Comparison of ENCODE assay signal across 31 cellular contexts in the genomic region with DNA sequence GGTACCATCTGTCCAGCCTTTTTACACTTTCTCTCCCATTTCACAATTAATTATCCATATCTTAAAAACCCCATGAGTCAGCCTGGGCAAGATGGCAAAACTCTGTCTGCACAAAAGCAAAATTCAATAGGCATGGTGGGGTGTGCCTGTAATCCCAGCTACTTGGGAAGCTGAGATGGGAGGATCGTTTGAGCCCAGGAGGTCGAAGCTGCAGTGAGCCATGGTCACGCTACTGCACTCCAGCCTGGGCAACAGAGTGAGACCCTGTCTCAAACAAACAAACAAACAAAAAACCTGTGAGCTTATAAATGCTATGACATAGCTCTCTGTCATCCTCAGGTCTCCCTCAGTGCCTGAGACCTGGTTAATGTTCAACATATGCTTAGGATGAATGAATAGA.
"Had no signal": no experiment of that assay in that cellular context is flagged by ENCODE, and none has a peak within 500 bp of the region (broad histone marks: within the 10 kb centered on the region; RNA-seq: fewer than 3 reads in every experiment).

No MANE protein-coding gene starts in this region.

- H3K9me3 Mint-ChIP-seq: activated naive CD4-positive, alpha-beta T cell treated with anti-CD3 and anti-CD28 coated beads, Interleukin-2, amount 50 U/mL, for 24 hours; activated naive CD8-positive, alpha-beta T cell treated with anti-CD3 and anti-CD28 coated beads, Interleukin-2, amount 50 U/mL, for 24 hours; activated T-cell treated with anti-CD3 and anti-CD28 coated beads, Interleukin-2, amount 50 U/mL, for 4 hours; immature natural killer cell; natural killer cell; neural progenitor cell; stimulated activated naive B cell treated with anti-CD40 and anti-IgM and Interleukin-4, amounts not matched to agents 10 μg/mL and 1 μg/mL and 100 μg/mL, for 72 hours had no signal

- H2AFZ ChIP-seq: neural progenitor cell, parathyroid adenoma had no signal

- H3K9me3 ChIP-seq: breast epithelium, gastroesophageal sphincter, left lung, lower lobe of right lung, psoas muscle, stomach, thyroid gland had no signal

- H3K79me2 ChIP-seq: parathyroid adenoma had no signal

- H3K27me3 ChIP-seq: breast epithelium, gastroesophageal sphincter, left lung, neural progenitor cell, stomach, thyroid gland had no signal

- DNase-seq: activated CD4-positive, alpha-beta memory T cell treated with anti-CD3 and anti-CD28 coated beads, Interleukin-2, amount 10 ng/mL, durations not matched to agents 7 days and 5 days; activated CD4-positive, alpha-beta T cell treated with anti-CD3 and anti-CD28 coated beads, Interleukin-2, amount 10 ng/mL, durations not matched to agents 24 days and 14 days; activated CD4-positive, CD25-positive, alpha-beta regulatory T cell treated with anti-CD3 and anti-CD28 coated beads, Interleukin-2, amount 50 U/mL, for 72 hours; activated CD8-positive, alpha-beta memory T cell treated with anti-CD3 and anti-CD28 coated beads, Interleukin-2, amount 50 U/mL, for 48 hours; activated gamma-delta T cell treated with Interleukin-2 at 50 U/mL for 16 hours; activated naive CD8-positive, alpha-beta T cell treated with anti-CD3 and anti-CD28 coated beads, Interleukin-2, amount 50 U/mL, for 24 hours; activated T-cell treated with anti-CD3 and anti-CD28 coated beads, Interleukin-2, amount 50 U/mL, for 4 hours; central memory CD4-positive, alpha-beta T cell; head of caudate nucleus; hypothalamus; immature natural killer cell; kidney; left lung; lower lobe of right lung; mesendoderm; natural killer cell; occipital lobe; psoas muscle; right cardiac atrium; stimulated activated CD4-positive, alpha-beta T cell treated with anti-CD3 and anti-CD28 coated beads, Interleukin-15, amount 100 ng/mL, for 24 hours; stimulated activated CD4-positive, alpha-beta T cell treated with anti-CD3 and anti-CD28 coated beads, Interleukin-2, amount 100 ng/mL, for 24 hours; stimulated activated naive B cell treated with anti-CD40 and anti-IgM and Interleukin-4, amounts not matched to agents 10 μg/mL and 1 μg/mL and 100 μg/mL, for 72 hours; stomach; thyroid gland had no signal

- H3K27ac ChIP-seq: breast epithelium, gastroesophageal sphincter, left lung, lower lobe of right lung, neural progenitor cell, parathyroid adenoma, psoas muscle, stomach, thyroid gland, VCaP had no signal

- ATAC-seq: activated naive CD8-positive, alpha-beta T cell treated with anti-CD3 and anti-CD28 coated beads, Interleukin-2, amount 50 U/mL, for 24 hours; activated T-cell treated with anti-CD3 and anti-CD28 coated beads, Interleukin-2, amount 50 U/mL, for 4 hours; activated T-helper 17 cell treated with anti-CD3 and anti-CD28 coated beads, Interleukin-2, amount 50 U/mL, for 72 hours; gastroesophageal sphincter; left lung; lower lobe of right lung; natural killer cell; psoas muscle; right cardiac atrium; stimulated activated naive B cell treated with anti-CD40 and anti-IgM and Interleukin-4, amounts not matched to agents 10 μg/mL and 1 μg/mL and 100 μg/mL, for 72 hours had no signal

- H3K27ac Mint-ChIP-seq: activated CD4-positive, alpha-beta memory T cell treated with anti-CD3 and anti-CD28 coated beads, Interleukin-2, amount 10 ng/mL, durations not matched to agents 7 days and 5 days; activated CD4-positive, alpha-beta T cell treated with anti-CD3 and anti-CD28 coated beads, Interleukin-2, amount 10 ng/mL, durations not matched to agents 24 days and 14 days; activated naive CD4-positive, alpha-beta T cell treated with anti-CD3 and anti-CD28 coated beads, Interleukin-2, amount 50 U/mL, for 24 hours; activated T-helper 17 cell treated with anti-CD3 and anti-CD28 coated beads, Interleukin-2, amount 50 U/mL, for 72 hours; natural killer cell; neural progenitor cell; stimulated activated naive B cell treated with anti-CD40 and anti-IgM and Interleukin-4, amounts not matched to agents 10 μg/mL and 1 μg/mL and 100 μg/mL, for 72 hours had no signal

- H3K36me3 ChIP-seq: breast epithelium, left lung, lower lobe of right lung, neural progenitor cell, thyroid gland had no signal

- H3K4me2 ChIP-seq: neural progenitor cell had no signal

- H3K9ac ChIP-seq: neural progenitor cell, parathyroid adenoma had no signal

- H3K4me3 Mint-ChIP-seq: activated CD4-positive, alpha-beta memory T cell treated with anti-CD3 and anti-CD28 coated beads, Interleukin-2, amount 10 ng/mL, durations not matched to agents 7 days and 5 days; activated CD4-positive, alpha-beta T cell treated with anti-CD3 and anti-CD28 coated beads, Interleukin-2, amount 10 ng/mL, durations not matched to agents 24 days and 14 days; activated naive CD4-positive, alpha-beta T cell treated with anti-CD3 and anti-CD28 coated beads, Interleukin-2, amount 50 U/mL, for 24 hours; activated naive CD8-positive, alpha-beta T cell treated with anti-CD3 and anti-CD28 coated beads, Interleukin-2, amount 50 U/mL, for 24 hours; activated T-cell treated with anti-CD3 and anti-CD28 coated beads, Interleukin-2, amount 50 U/mL, for 4 hours; activated T-helper 17 cell treated with anti-CD3 and anti-CD28 coated beads, Interleukin-2, amount 50 U/mL, for 72 hours; natural killer cell; neural progenitor cell; stimulated activated naive B cell treated with anti-CD40 and anti-IgM and Interleukin-4, amounts not matched to agents 10 μg/mL and 1 μg/mL and 100 μg/mL, for 72 hours had no signal

- H3K27me3 Mint-ChIP-seq: activated naive CD4-positive, alpha-beta T cell treated with anti-CD3 and anti-CD28 coated beads, Interleukin-2, amount 50 U/mL, for 24 hours; activated naive CD8-positive, alpha-beta T cell treated with anti-CD3 and anti-CD28 coated beads, Interleukin-2, amount 50 U/mL, for 24 hours; activated T-helper 17 cell treated with anti-CD3 and anti-CD28 coated beads, Interleukin-2, amount 50 U/mL, for 72 hours; stimulated activated naive B cell treated with anti-CD40 and anti-IgM and Interleukin-4, amounts not matched to agents 10 μg/mL and 1 μg/mL and 100 μg/mL, for 72 hours had no signal

- H3K4me3 ChIP-seq: breast epithelium, gastroesophageal sphincter, left lung, lower lobe of right lung, neural progenitor cell, psoas muscle, stomach, thyroid gland had no signal

- H3K4me1 ChIP-seq: breast epithelium, left lung, lower lobe of right lung, neural progenitor cell, parathyroid adenoma, psoas muscle had no signal
